13 cellular contexts compared by ENCODE assay signal in the genomic region with DNA sequence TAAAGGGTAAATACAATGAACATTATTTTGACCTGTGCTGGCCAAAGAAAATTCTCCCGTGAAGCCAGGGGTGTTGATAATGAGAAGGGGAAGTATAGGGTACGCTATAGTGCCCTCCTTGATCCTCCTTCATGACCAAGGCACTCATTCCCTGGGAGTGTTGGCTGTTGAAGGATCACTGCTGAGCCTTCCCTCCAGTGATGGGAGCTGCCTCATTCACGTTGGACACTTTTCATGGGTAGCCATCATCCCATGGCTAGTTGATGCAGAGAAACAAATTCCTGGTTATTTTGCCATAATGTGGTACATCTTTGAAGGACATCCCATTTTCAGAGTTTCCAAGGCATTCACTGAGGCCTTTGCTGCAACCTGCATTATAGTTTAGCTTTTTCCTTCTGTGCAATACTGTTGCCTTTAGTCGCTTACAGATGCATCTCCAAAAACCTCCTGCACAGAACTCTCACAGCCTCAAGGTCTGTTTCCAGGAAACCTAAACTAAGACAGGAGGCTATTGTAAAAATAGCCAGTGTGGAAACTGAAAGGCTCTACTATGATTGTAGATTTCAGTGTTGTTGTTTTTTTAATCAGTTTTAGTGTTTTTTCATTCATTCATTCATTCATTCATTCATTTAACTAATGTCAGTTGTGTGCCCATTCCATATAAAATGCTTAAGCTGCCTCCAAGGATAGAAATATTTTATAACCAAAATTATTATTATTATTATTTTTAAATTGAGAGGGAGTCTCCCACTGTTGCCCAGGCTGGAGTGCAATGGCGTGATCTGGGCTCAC. TPM values are rescaled to one million over a fixed set of nuclear protein-coding genes. Genes with fewer than 3 reads are reported as not detected.
A peak's percentile ranks its signal among the peaks of the same experiment; 100 is the strongest.
DNase-seq lines count a peak whose midpoint lies in the region; ATAC-seq and TF ChIP-seq lines count a peak whose summit lies in the region.
"Had no signal": no experiment of that assay in that cellular context is flagged by ENCODE, and none has a peak within 500 bp of the region (broad histone marks: within the 10 kb centered on the region; RNA-seq: fewer than 3 reads in every experiment).

No MANE protein-coding gene starts in this region.

- H3K9me3 ChIP-seq in right cardiac atrium (ENCODE audit: control insufficient read depth, low read length) (no peaks in the 10 kb centered on the region), lung (ENCODE audit: control insufficient read depth in 2 of 2, insufficient read depth in 1 of 2, low read length in 1 of 2) (no peaks in the 10 kb centered on the region), upper lobe of right lung (no peaks in the 10 kb centered on the region)
- H3K9me3 ChIP-seq: tibial nerve had no signal

- peak overlapping the region; percentile 93 for H3K27ac Mint-ChIP-seq in activated CD8-positive, alpha-beta T cell treated with anti-CD3 and anti-CD28 coated beads, Interleukin-2, amount 10 ng/mL, durations not matched to agents 7 days and 5 days

- no peak for TF ChIP-seq CTCF in lung (IDR thresholded peaks at IDR 0.05; ENCODE audit: control extremely low read depth, extremely low read depth)
- no peak for TF ChIP-seq CTCF in upper lobe of right lung (IDR thresholded peaks at IDR 0.05)

- no peak for DNase-seq in right cardiac atrium
- DNase-seq in left cardiac atrium = no peak
- no peak for DNase-seq in activated CD8-positive, alpha-beta T cell treated with anti-CD3 and anti-CD28 coated beads, Interleukin-2, amount 10 ng/mL, durations not matched to agents 7 days and 5 days
- DNase-seq in lung (ENCODE audit: low spot score) = no peak
- no peak for DNase-seq in upper lobe of right lung
- no peak for DNase-seq in NCI-H2171 (lab: John Stamatoyannopoulos, UW)
- DNase-seq: dermis blood vessel endothelial cell, DND-41, HCEC 1CT, NCI-H2081 had no signal

- CTCF ChIA-PET in activated CD8-positive, alpha-beta T cell treated with anti-CD3 and anti-CD28 coated beads, Interleukin-2, amount 10 ng/mL, durations not matched to agents 7 days and 5 days (lab: Charles Lee) = interaction anchor here (1.2 to 3.2 kb wide), 3 partner anchors 9 to 46 kb away, joined by 3 to 11 read pairs (median 7); no protein-coding TSS in a partner anchor

- H3K27me3 ChIP-seq in right cardiac atrium (ENCODE audit: control insufficient read depth, insufficient read depth) (no peaks in the 10 kb centered on the region), lung (ENCODE audit: control insufficient read depth, insufficient read depth) (no peaks in the 10 kb centered on the region), upper lobe of right lung (no peaks in the 10 kb centered on the region)
- H3K27me3 ChIP-seq: tibial nerve had no signal

- H3K27ac ChIP-seq in right cardiac atrium (ENCODE audit: low read length) (peak overlapping the region; percentile 75), lung (ENCODE audit: low read depth in 1 of 2, low read length in 1 of 2) (peak overlapping the region; percentile 40 to 66), upper lobe of right lung (peak overlapping the region; percentile 34)

- intact Hi-C loops in right cardiac atrium (cut with DNase I) (no loop called here), left cardiac atrium (cut with DNase I) (no loop called here), upper lobe of right lung (cut with DNase I) (no loop called here)

- no peak for ATAC-seq in right cardiac atrium
- no peak for ATAC-seq in left cardiac atrium
- ATAC-seq in activated CD8-positive, alpha-beta T cell treated with anti-CD3 and anti-CD28 coated beads, Interleukin-2, amount 10 ng/mL, durations not matched to agents 7 days and 5 days = no peak
- no peak for ATAC-seq in lung (ENCODE audit: insufficient read depth, low FRiP score)
- ATAC-seq in upper lobe of right lung = no peak
- ATAC-seq in GM18511 (IDR thresholded peaks at IDR 0.05; ENCODE audit: unreplicated experiment) = no peak
- ATAC-seq in GM19397 (IDR thresholded peaks at IDR 0.05; ENCODE audit: unreplicated experiment) = no peak

- POLR2A ChIA-PET in activated CD8-positive, alpha-beta T cell treated with anti-CD3 and anti-CD28 coated beads, Interleukin-2, amount 10 ng/mL, durations not matched to agents 7 days and 5 days (lab: Charles Lee) = interaction anchor here (0.7 to 2.8 kb wide), 8 partner anchors 10 to 57 kb away, joined by 3 to 26 read pairs (median 4); a partner anchor contains a TSS

- H3K36me3 ChIP-seq in lung (ENCODE audit: control insufficient read depth in 2 of 2, insufficient read depth in 2 of 2, low read length in 2 of 2) = peaks cover 32 to 37% of the 10 kb centered on the region in 2 donors
- peaks cover 76% of the 10 kb centered on the region for H3K36me3 ChIP-seq in upper lobe of right lung

- peak overlapping the region; percentile 47 for H3K4me3 Mint-ChIP-seq in activated CD8-positive, alpha-beta T cell treated with anti-CD3 and anti-CD28 coated beads, Interleukin-2, amount 10 ng/mL, durations not matched to agents 7 days and 5 days

- H3K4me1 ChIP-seq in right cardiac atrium (ENCODE audit: control insufficient read depth, insufficient read depth, low read length) (peaks cover 19% of the 10 kb centered on the region), lung (ENCODE audit: control insufficient read depth in 2 of 2, insufficient read depth in 2 of 2, low read length in 2 of 2) (peaks cover 18 to 34% of the 10 kb centered on the region in 2 donors), upper lobe of right lung (peaks cover 82% of the 10 kb centered on the region)

- H3K4me3 ChIP-seq in right cardiac atrium (ENCODE audit: low read length) (no peak overlapping the region), lung (no peak overlapping the region), upper lobe of right lung (no peak overlapping the region)
- H3K4me3 ChIP-seq: tibial nerve had no signal

- H3K27me3 Mint-ChIP-seq in activated CD8-positive, alpha-beta T cell treated with anti-CD3 and anti-CD28 coated beads, Interleukin-2, amount 10 ng/mL, durations not matched to agents 7 days and 5 days (ENCODE audit: low read depth) = no peaks in the 10 kb centered on the region

- 84% methylated on average over 5 of the region's 5 CpGs for WGBS in right cardiac atrium
- 58 to 77% methylated on average over 5 of the region's 5 CpGs for WGBS in lung, 2 donors

- H3K36me3 Mint-ChIP-seq in activated CD8-positive, alpha-beta T cell treated with anti-CD3 and anti-CD28 coated beads, Interleukin-2, amount 10 ng/mL, durations not matched to agents 7 days and 5 days (ENCODE audit: low read depth) = peaks cover 80% of the 10 kb centered on the region

- H3K4me1 Mint-ChIP-seq in activated CD8-positive, alpha-beta T cell treated with anti-CD3 and anti-CD28 coated beads, Interleukin-2, amount 10 ng/mL, durations not matched to agents 7 days and 5 days (ENCODE audit: low read depth) = peaks cover 97% of the 10 kb centered on the region

- no peaks in the 10 kb centered on the region for H3K9me3 Mint-ChIP-seq in activated CD8-positive, alpha-beta T cell treated with anti-CD3 and anti-CD28 coated beads, Interleukin-2, amount 10 ng/mL, durations not matched to agents 7 days and 5 days (ENCODE audit: insufficient read depth)

RNA-seq across cellular contexts. Expression of a gene that starts 40.8 kb away (rescaled TPM):
- total RNA-seq in right cardiac atrium (100 to 1,000 TPM; 196 to 255 (median 212) TPM), left cardiac atrium (100 to 1,000 TPM; 234 to 243 TPM), lung (100 to 1,000 TPM; 198 to 232 TPM), upper lobe of right lung (329 TPM)
- polyA plus RNA-seq in right cardiac atrium (77.7 TPM), lung (100 to 1,000 TPM in 1 of 2 donors, 10 to 100 TPM in 1; 31.1 to 129 TPM)
- 10 to 100 TPM; 62.7 to 64.5 TPM for total RNA-seq in activated CD8-positive, alpha-beta T cell treated with anti-CD3 and anti-CD28 coated beads, Interleukin-2, amount 10 ng/mL, durations not matched to agents 7 days and 5 days
